23 cellular contexts compared by ENCODE assay signal in the genomic region with DNA sequence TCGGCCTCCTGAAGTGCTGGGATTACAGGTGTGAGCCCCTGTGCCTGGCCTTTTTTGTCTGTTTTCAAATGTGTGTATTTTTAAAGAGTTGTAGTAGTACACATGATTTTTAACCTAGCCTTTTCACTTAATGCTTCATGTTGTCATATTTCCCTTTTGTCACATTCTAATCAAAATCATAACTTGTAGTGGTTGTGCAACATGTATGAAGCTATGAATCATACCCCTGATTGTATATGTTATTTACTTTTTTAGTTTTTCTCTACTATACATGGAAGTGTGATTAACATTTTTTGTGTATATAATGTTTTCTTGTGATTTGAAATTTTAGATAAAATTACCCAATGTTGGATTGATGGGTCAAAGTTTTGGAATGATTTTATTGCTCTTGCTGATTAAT. TPM values are rescaled to one million over a fixed set of nuclear protein-coding genes. Genes with fewer than 3 reads are reported as not detected.
"Had no signal": no experiment of that assay in that cellular context is flagged by ENCODE, and none has a peak within 500 bp of the region (broad histone marks: within the 10 kb centered on the region; RNA-seq: fewer than 3 reads in every experiment).

No MANE protein-coding gene starts in this region.

- H3K27ac ChIP-seq: coronary artery, PC-9, VCaP had no signal

- H3K4me2 ChIP-seq: PC-9, SK-N-SH had no signal

- DNase-seq: activated CD4-positive, alpha-beta memory T cell treated with anti-CD3 and anti-CD28 coated beads for 36 hours; activated CD4-positive, alpha-beta T cell treated with anti-CD3 and anti-CD28 coated beads, Interleukin-2, amount 10 ng/mL, durations not matched to agents 7 days and 5 days; activated CD4-positive, CD25-positive, alpha-beta regulatory T cell; activated CD8-positive, alpha-beta memory T cell treated with anti-CD3 and anti-CD28 coated beads for 24 hours; activated gamma-delta T cell; activated naive CD4-positive, alpha-beta T cell treated with anti-CD3 and anti-CD28 coated beads for 36 hours; activated T-cell treated with anti-CD3 and anti-CD28 coated beads, Interleukin-2, amount 50 U/mL, for 48 hours; caudate nucleus; Kasumi-1; NCI-H1105 treated with DMSO at 0.1 percent for 48 hours; NCI-H1436 treated with DMSO at 0.1 percent for 48 hours; NCI-H187; NCI-H2081; NCI-H510A treated with DMSO at 0.1 percent for 48 hours; PC-9; SK-N-SH; T-helper 1 cell had no signal

- H3K9me3 ChIP-seq: SK-N-SH had no signal

- ATAC-seq: activated T-helper 17 cell treated with anti-CD3 and anti-CD28 coated beads, Interleukin-2, amount 50 U/mL, for 72 hours had no signal

- H3K4me3 ChIP-seq: coronary artery, PC-9 had no signal

RNA-seq across cellular contexts. Expression of a gene that starts 53.8 kb away (rescaled TPM):
- total RNA-seq: activated CD4-positive, alpha-beta memory T cell treated with anti-CD3 and anti-CD28 coated beads for 36 hours; activated CD4-positive, alpha-beta T cell treated with anti-CD3 and anti-CD28 coated beads, Interleukin-2, amount 10 ng/mL, durations not matched to agents 7 days and 5 days; activated naive CD4-positive, alpha-beta T cell treated with anti-CD3 and anti-CD28 coated beads for 36 hours; activated T-helper 17 cell treated with anti-CD3 and anti-CD28 coated beads, Interleukin-2, amount 50 U/mL, for 72 hours; cerebellum; PC-9; RPMI7951; T-helper 2 cell treated with Interferon-gamma antibody and Interleukin-4, amounts not matched to agents 100 ng/mL and 5 ng/mL, for 36 hours had no signal
- polyA plus RNA-seq: SK-N-SH had no signal
